In genomic region chr2:156319811-156320490, GRCh38 we compare ENCODE assay signal across 8 cellular contexts. TPM values are rescaled to one million over a fixed set of nuclear protein-coding genes. Genes with fewer than 3 reads are reported as not detected.
DNase-seq lines count a peak whose midpoint lies in the region; ATAC-seq and TF ChIP-seq lines count a peak whose summit lies in the region.
"Had no signal": no experiment of that assay in that cellular context is flagged by ENCODE, and none has a peak within 500 bp of the region (broad histone marks: within the 10 kb centered on the region; RNA-seq: fewer than 3 reads in every experiment).

No MANE protein-coding gene starts in this region.

- peaks cover 18% of the 10 kb centered on the region for H3K4me1 Mint-ChIP-seq in chondrocyte (ENCODE audit: low read depth)

- H3K36me3 ChIP-seq in subcutaneous abdominal adipose tissue (ENCODE audit: control insufficient read depth in 5 of 5, insufficient read depth in 5 of 5, low read length in 5 of 5), result no peaks in the 10 kb centered on the region

- H3K4me3 ChIP-seq in subcutaneous abdominal adipose tissue (ENCODE audit: low read depth in 1 of 5, low read length in 5 of 5), result peak overlapping the region; percentile 70 to 88 (median 84)

- H3K27me3 Mint-ChIP-seq in chondrocyte (ENCODE audit: low read depth), result peaks cover 50% of the 10 kb centered on the region

- H3K9me3 ChIP-seq in subcutaneous abdominal adipose tissue (ENCODE audit: control insufficient read depth in 5 of 5, low read length in 5 of 5), result no peaks in the 10 kb centered on the region

- peak; percentile 90 for ATAC-seq in left lobe of liver
- no peak for ATAC-seq in GM18858 (IDR thresholded peaks at IDR 0.05; ENCODE audit: unreplicated experiment)

- peak overlapping the region; percentile 41 for H3K27ac ChIP-seq in subcutaneous abdominal adipose tissue (ENCODE audit: low read depth, low read length)

- peaks cover 0 to 37% (median 36%) of the 10 kb centered on the region in 5 donors for H3K4me1 ChIP-seq in subcutaneous abdominal adipose tissue (ENCODE audit: control insufficient read depth in 5 of 5, insufficient read depth in 5 of 5, low read length in 5 of 5)

- H3K27me3 ChIP-seq in subcutaneous abdominal adipose tissue (ENCODE audit: control insufficient read depth in 5 of 5, insufficient read depth in 4 of 5, low read length in 5 of 5), result peaks cover 5 to 25% (median 16%) of the 10 kb centered on the region in 5 donors

- TF ChIP-seq CTCF in chondrocyte (IDR thresholded peaks at IDR 0.05), result peak; percentile 13

- peak overlapping the region; percentile 65 for H3K4me3 Mint-ChIP-seq in chondrocyte (ENCODE audit: unreplicated experiment)

- peak; percentile 66 for DNase-seq in HK-2 (ENCODE audit: unreplicated experiment)
- no peak for DNase-seq in chondrocyte (ENCODE audit: low spot score)
- peak; percentile 75 for DNase-seq in left lobe of liver (ENCODE audit: low spot score)
- DNase-seq in H4 (ENCODE audit: low spot score), result no peak
- no peak for DNase-seq in NCI-H526 (lab: John Stamatoyannopoulos, UW)

- peak overlapping the region in 4 of 5 donors; percentile 19 to 46 (median 29) for H3K9ac ChIP-seq in subcutaneous abdominal adipose tissue (ENCODE audit: low read length in 5 of 5)

- H3K27ac Mint-ChIP-seq in chondrocyte (ENCODE audit: unreplicated experiment), result no peak overlapping the region
- H3K27ac Mint-ChIP-seq: activated naive CD4-positive, alpha-beta T cell treated with anti-CD3 and anti-CD28 coated beads, Interleukin-2, amount 50 U/mL, for 72 hours had no signal

- no peaks in the 10 kb centered on the region for H3K36me3 Mint-ChIP-seq in chondrocyte (ENCODE audit: low read depth)

- no peaks in the 10 kb centered on the region for H3K9me3 Mint-ChIP-seq in chondrocyte (ENCODE audit: low read depth)
- H3K9me3 Mint-ChIP-seq: activated naive CD4-positive, alpha-beta T cell treated with anti-CD3 and anti-CD28 coated beads, Interleukin-2, amount 50 U/mL, for 72 hours had no signal

RNA-seq across cellular contexts. Expression of gene NR4A2, which starts 12.6 kb away (rescaled TPM):
- 1.2 TPM in 3 replicates for total RNA-seq in chondrocyte
- 0.91 TPM for total RNA-seq in left lobe of liver
- total RNA-seq in H4 (2014; rRNA removed; shearing (Covaris generic)), result 0.70 TPM in 1 of 2 replicates, not detected in the other

Comparison
In these comparisons a context has a peak if more than half of its experiments do, and no peak if none do; other contexts are left out.
1. DNase-seq: peak in HK-2 (single experiment) and left lobe of liver (single experiment); none in chondrocyte (single experiment), H4 (single experiment) and NCI-H526 (0 of 2).